13 cellular contexts compared by ENCODE assay signal in the genomic region with DNA sequence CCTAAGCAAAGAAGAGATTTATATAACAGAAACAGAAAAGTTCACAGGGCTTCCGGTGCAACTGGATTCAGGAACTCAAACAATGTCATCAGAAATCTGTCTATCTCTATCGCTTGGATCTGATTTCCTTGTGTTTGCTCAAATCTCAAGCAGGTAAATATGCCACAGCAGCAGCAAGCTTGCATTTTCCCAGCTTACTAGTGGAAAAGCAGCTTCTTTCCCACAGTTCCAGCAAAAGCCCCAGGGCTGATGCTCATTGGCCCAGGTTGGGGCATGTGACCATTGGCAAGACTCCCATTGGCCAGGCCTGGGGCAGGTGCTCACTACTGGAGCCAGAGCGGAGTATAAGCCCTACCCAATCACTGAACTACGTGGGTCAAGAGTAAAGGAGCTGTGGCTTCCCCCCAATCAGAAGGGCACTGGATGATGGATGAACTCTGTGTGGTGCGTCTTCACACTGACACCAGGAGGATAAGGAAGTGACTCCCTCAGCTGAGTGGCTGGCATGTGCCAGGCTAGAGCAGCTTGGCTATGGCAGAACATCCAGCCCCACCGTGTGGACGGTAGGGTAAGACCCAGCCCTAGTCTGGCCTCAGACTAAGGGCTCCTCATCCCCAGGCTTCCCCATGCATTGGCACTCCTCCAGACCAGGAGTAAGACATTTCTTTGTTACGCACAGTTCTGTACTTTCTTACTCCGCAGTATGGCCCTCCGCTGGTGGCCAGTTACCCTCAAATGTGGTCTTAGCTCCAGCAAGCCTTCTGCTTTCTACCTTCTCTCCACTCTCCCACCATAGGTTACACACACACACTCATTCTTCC. TPM values are rescaled to one million over a fixed set of nuclear protein-coding genes. Genes with fewer than 3 reads are reported as not detected.
DNase-seq lines count a peak whose midpoint lies in the region; ATAC-seq, FAIRE-seq and TF ChIP-seq lines count a peak whose summit lies in the region.
"Had no signal": no experiment of that assay in that cellular context is flagged by ENCODE, and none has a peak within 500 bp of the region (broad histone marks: within the 10 kb centered on the region; RNA-seq: fewer than 3 reads in every experiment).

No MANE protein-coding gene starts in this region.

- TF ChIP-seq CTCF in chondrocyte (IDR thresholded peaks at IDR 0.05) (no peak), omental fat pad (IDR thresholded peaks at IDR 0.05) (no peak)

- no peak overlapping the region for H3K4me3 Mint-ChIP-seq in chondrocyte (ENCODE audit: unreplicated experiment)
- peak overlapping the region in 6 of 8 donors; percentile 12 to 75 (median 70) for H3K4me3 Mint-ChIP-seq in naive B cell
- H3K4me3 Mint-ChIP-seq: activated CD8-positive, alpha-beta memory T cell treated with anti-CD3 and anti-CD28 coated beads, Interleukin-2, amount 10 ng/mL, durations not matched to agents 7 days and 5 days had no signal

- H3K27ac Mint-ChIP-seq in chondrocyte (ENCODE audit: unreplicated experiment) (peak overlapping the region; percentile 90), naive B cell (peak overlapping the region in 3 of 6 donors; percentile 48 to 73 (median 54))
- H3K27ac Mint-ChIP-seq: activated CD8-positive, alpha-beta memory T cell treated with anti-CD3 and anti-CD28 coated beads, Interleukin-2, amount 10 ng/mL, durations not matched to agents 7 days and 5 days had no signal

- H3K9me3 Mint-ChIP-seq in chondrocyte (ENCODE audit: low read depth) (no peaks in the 10 kb centered on the region), naive B cell (peaks cover 0 to 3% (median 0%) of the 10 kb centered on the region in 7 donors)

- H3K36me3 Mint-ChIP-seq in chondrocyte (ENCODE audit: low read depth) (no peaks in the 10 kb centered on the region), naive B cell (no peaks in the 10 kb centered on the region)
- H3K36me3 Mint-ChIP-seq: activated CD8-positive, alpha-beta memory T cell treated with anti-CD3 and anti-CD28 coated beads, Interleukin-2, amount 10 ng/mL, durations not matched to agents 7 days and 5 days had no signal

- TF ChIP-seq EP300 in Ishikawa (IDR thresholded peaks at IDR 0.05; ENCODE audit: borderline replicate concordance) = no peak

- ATAC-seq in naive B cell (ENCODE audit: low read depth in 2 of 2) (no peak), omental fat pad (ENCODE audit: low FRiP score) (no peak)
- ATAC-seq: activated CD8-positive, alpha-beta memory T cell treated with anti-CD3 and anti-CD28 coated beads, Interleukin-2, amount 10 ng/mL, durations not matched to agents 7 days and 5 days had no signal

- peaks cover 28% of the 10 kb centered on the region for H3K4me1 Mint-ChIP-seq in chondrocyte (ENCODE audit: low read depth)
- H3K4me1 Mint-ChIP-seq in naive B cell = peaks cover 33 to 64% (median 57%) of the 10 kb centered on the region in 3 donors
- H3K4me1 Mint-ChIP-seq: activated CD8-positive, alpha-beta memory T cell treated with anti-CD3 and anti-CD28 coated beads, Interleukin-2, amount 10 ng/mL, durations not matched to agents 7 days and 5 days had no signal

- no peak for TF ChIP-seq RAD21 in Ishikawa (IDR thresholded peaks at IDR 0.05; ENCODE audit: low read depth)

- H3K27me3 Mint-ChIP-seq in chondrocyte (ENCODE audit: low read depth) (peaks cover 5% of the 10 kb centered on the region), naive B cell (no peaks in the 10 kb centered on the region)

- DNase-seq in AG08396 (ENCODE audit: low spot score) (peak; percentile 14), chondrocyte (ENCODE audit: low spot score) (no peak), naive B cell (no peak), HTR-8/SVneo (ENCODE audit: insufficient read length, low spot score) (no peak), NCI-H2107 treated with DMSO at 0.1 percent for 48 hours (lab: John Stamatoyannopoulos, UW; ENCODE audit: unreplicated experiment) (no peak), COR-L47 (lab: John Stamatoyannopoulos, UW) (no peak), omental fat pad (ENCODE audit: low spot score) (no peak)
- DNase-seq: activated CD8-positive, alpha-beta memory T cell treated with anti-CD3 and anti-CD28 coated beads, Interleukin-2, amount 10 ng/mL, durations not matched to agents 7 days and 5 days; BE2C; effector CD4-positive, alpha-beta T cell; kidney glomerular epithelial cell; T-helper 2 cell had no signal

- no peak for FAIRE-seq in HTR-8/SVneo (lab: Jason Lieb, UNC)

TF ChIP-seq in Ishikawa, 13 proteins besides CTCF, POLR2A, EP300 and RAD21:
- TF ChIP-seq CEBPB (IDR thresholded peaks at IDR 0.05) = no peak
- TF ChIP-seq, protein P1, sequence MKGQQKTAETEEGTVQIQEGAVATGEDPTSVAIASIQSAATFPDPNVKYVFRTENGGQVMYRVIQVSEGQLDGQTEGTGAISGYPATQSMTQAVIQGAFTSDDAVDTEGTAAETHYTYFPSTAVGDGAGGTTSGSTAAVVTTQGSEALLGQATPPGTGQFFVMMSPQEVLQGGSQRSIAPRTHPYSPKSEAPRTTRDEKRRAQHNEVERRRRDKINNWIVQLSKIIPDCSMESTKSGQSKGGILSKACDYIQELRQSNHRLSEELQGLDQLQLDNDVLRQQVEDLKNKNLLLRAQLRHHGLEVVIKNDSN (IDR thresholded peaks at IDR 0.05) = peak; percentile 87

RNA-seq across cellular contexts. Expression of a gene that starts 13.1 kb away (rescaled TPM):
- total RNA-seq in chondrocyte (5.8 to 17.0 TPM (median 6.1 TPM) in 3 replicates), omental fat pad (10 to 100 TPM in 1 of 4 donors, 1 to 10 TPM in 3; 2.9 to 73.8 (median 6.2) TPM)
- 1 to 10 TPM in 2 of 6 donors, under 1 TPM in 3, not detected in 1; 0.57 to 3.0 (median 0.69) TPM for polyA plus RNA-seq in naive B cell (ENCODE audit: low read depth in 6 of 6)
